ENCODE assay signal across 24 cellular contexts in genomic region chr3:160259589-160259988, GRCh38. TPM values are rescaled to one million over a fixed set of nuclear protein-coding genes. Genes with fewer than 3 reads are reported as not detected.
A peak's percentile ranks its signal among the peaks of the same experiment; 100 is the strongest.
DNase-seq lines count a peak whose midpoint lies in the region; ATAC-seq and TF ChIP-seq lines count a peak whose summit lies in the region.
"Had no signal": no experiment of that assay in that cellular context is flagged by ENCODE, and none has a peak within 500 bp of the region (broad histone marks: within the 10 kb centered on the region; RNA-seq: fewer than 3 reads in every experiment).

No MANE protein-coding gene starts in this region.

- no peak overlapping the region for H3K14ac ChIP-seq in IMR-90 (replicated peaks; ENCODE audit: low read depth, low read length)

- H2AFZ ChIP-seq in ACC112 (ENCODE audit: low read length, unreplicated experiment) (no peak overlapping the region), IMR-90 (replicated peaks; ENCODE audit: low read length, poor library complexity) (no peak overlapping the region), fibroblast of lung (ENCODE audit: low read length) (no peak overlapping the region), GM23248 (no peak overlapping the region)

- H4K8ac ChIP-seq in IMR-90 (ENCODE audit: low read depth in 2 of 2, low read length in 2 of 2) = no peak overlapping the region

- H4K5ac ChIP-seq in IMR-90 (ENCODE audit: low read depth, low read length) = no peak overlapping the region

- no peaks in the 10 kb centered on the region; the same call in 1 of the 2 replicates for H3F3A ChIP-seq in GM23248 (ENCODE audit: insufficient read depth)

- no CpG with 5 or more reads among the region's 1 CpG for WGBS in IMR-90 (ENCODE audit: extremely low coverage in 2 of 2, insufficient read length in 1 of 2), 2 experiments
- WGBS in GM23248 (ENCODE audit: low coverage in 1 of 2, low lambda C conversion rate in 2 of 2, missing lambda C conversion rate in 2 of 2), 2 experiments = 80 to 94% methylated on average over 1 of the region's 1 CpG

- no peak overlapping the region for H4K91ac ChIP-seq in IMR-90 (ENCODE audit: insufficient read depth, low read depth, low read length)

- dilution Hi-C loops in IMR-90 (cut with HindIII; ENCODE audit: low sequenced_read_pairs, unreplicated experiment) = no loop called here

- H3K9ac ChIP-seq in IMR-90 (ENCODE audit: low read depth, low read length) = no peak overlapping the region
- H3K9ac ChIP-seq in fibroblast of lung (ENCODE audit: insufficient read depth, low read length) = no peak overlapping the region
- no peak overlapping the region for H3K9ac ChIP-seq in GM23248
- H3K9ac ChIP-seq: KMS-11 had no signal

- H3K27ac ChIP-seq in ACC112 (ENCODE audit: low read depth, low read length) (no peak overlapping the region), IMR-90 (ENCODE audit: insufficient read depth, low read length) (no peak overlapping the region), fibroblast of lung (ENCODE audit: insufficient read depth, low read length) (no peak overlapping the region), GM23248 (no peak overlapping the region), Peyer's patch (no peak overlapping the region)
- H3K27ac ChIP-seq: KMS-11 had no signal

- H3K4me1 ChIP-seq in ACC112 (ENCODE audit: control insufficient read depth, insufficient read depth, low read length, unreplicated experiment) (peaks cover 12% of the 10 kb centered on the region), IMR-90 (ENCODE audit: control insufficient read depth, insufficient read depth, low read length) (no peaks in the 10 kb centered on the region), fibroblast of lung (ENCODE audit: control insufficient read depth, extremely low read depth, insufficient read depth, low read length) (no peaks in the 10 kb centered on the region), GM23248 (ENCODE audit: insufficient read depth) (no peaks in the 10 kb centered on the region), Peyer's patch (no peaks in the 10 kb centered on the region)
- H3K4me1 ChIP-seq: HAP-1 had no signal

- CTCF ChIA-PET in IMR-90 (lab: Yijun Ruan, JAX) = no interaction called here

- TF ChIP-seq POLR2A in IMR-90 (IDR thresholded peaks at IDR 0.05; ENCODE audit: low read depth, low read length) (no peak), Peyer's patch (IDR thresholded peaks at IDR 0.05) (no peak)

- TF ChIP-seq CTCF in IMR-90 (conservative IDR thresholded peaks at IDR 0.05; ENCODE audit: low read depth, low read length) (no peak), fibroblast of lung (conservative IDR thresholded peaks at IDR 0.05 in 1 of 2, IDR thresholded peaks at IDR 0.05 in 1 of 2; ENCODE audit: low read depth in 1 of 2, low read length in 2 of 2) (no peak), Peyer's patch (IDR thresholded peaks at IDR 0.05) (no peak)

- no peak overlapping the region for H2BK5ac ChIP-seq in IMR-90 (ENCODE audit: low read depth, low read length, poor library complexity, severe bottlenecking)

- H3K27me3 ChIP-seq in ACC112 (ENCODE audit: insufficient read depth, low read length) (no peaks in the 10 kb centered on the region), IMR-90 (ENCODE audit: control insufficient read depth, insufficient read depth, low read length) (no peaks in the 10 kb centered on the region), fibroblast of lung (ENCODE audit: control insufficient read depth, insufficient read depth, low read length) (no peaks in the 10 kb centered on the region), GM23248 (replicated peaks; ENCODE audit: insufficient read depth) (no peaks in the 10 kb centered on the region), Peyer's patch (no peaks in the 10 kb centered on the region)

- ATAC-seq in IMR-90 (ENCODE audit: low read depth) = peak; percentile 40; the same call in 1 of the 2 replicates
- ATAC-seq in left lobe of liver = peak; percentile 88

- H2BK120ac ChIP-seq in IMR-90 (ENCODE audit: low read depth, low read length) = no peak overlapping the region

- H3K4ac ChIP-seq in IMR-90 (ENCODE audit: low read depth, low read length) = no peak overlapping the region

- no peaks in the 10 kb centered on the region for H3K9me2 ChIP-seq in GM23248 (ENCODE audit: insufficient read depth)

- in situ Hi-C loops in IMR-90 (cut with MboI; ENCODE audit: low sequenced_read_pairs) (no loop called here), GM23248 (cut with MboI) (no loop called here)

- POLR2A ChIA-PET in IMR-90 (lab: Charles Lee; ENCODE audit: unreplicated experiment) = no interaction called here

- intact Hi-C loops in IMR-90 (cut with micrococcal nuclease) = no loop called here

- H4K20me1 ChIP-seq in IMR-90 (ENCODE audit: insufficient read depth, low read length) (no peaks in the 10 kb centered on the region), fibroblast of lung (ENCODE audit: control insufficient read depth, extremely low read depth, insufficient read depth, low read length) (no peaks in the 10 kb centered on the region), GM23248 (ENCODE audit: insufficient read depth) (no peaks in the 10 kb centered on the region)

- H3K36me3 ChIP-seq in ACC112 (ENCODE audit: insufficient read depth, low read length) (peaks cover 5% of the 10 kb centered on the region; the same call in 1 of the 2 replicates), IMR-90 (ENCODE audit: control insufficient read depth, insufficient read depth, low read length) (no peaks in the 10 kb centered on the region), fibroblast of lung (ENCODE audit: control insufficient read depth, insufficient read depth, low read length) (no peaks in the 10 kb centered on the region), GM23248 (ENCODE audit: low read depth) (peaks cover 6% of the 10 kb centered on the region; the same call in 1 of the 2 replicates), Peyer's patch (no peaks in the 10 kb centered on the region)
- H3K36me3 ChIP-seq: HAP-1 had no signal

- no peak overlapping the region for H2AK5ac ChIP-seq in IMR-90 (ENCODE audit: low read depth, low read length)

- H3K4me3 ChIP-seq in ACC112 (ENCODE audit: low read depth, low read length) = peak overlapping the region; percentile 78
- no peak overlapping the region for H3K4me3 ChIP-seq in IMR-90 (ENCODE audit: insufficient read depth, low read depth, low read length)
- H3K4me3 ChIP-seq in fibroblast of lung (replicated peaks in 1 of 4; ENCODE audit: control extremely low read depth in 1 of 4, insufficient read depth in 1 of 4, low read depth in 3 of 4, low read length in 4 of 4) = no peak overlapping the region
- no peak overlapping the region for H3K4me3 ChIP-seq in GM23248
- no peak overlapping the region for H3K4me3 ChIP-seq in Peyer's patch
- H3K4me3 ChIP-seq: HAP-1 had no signal

- H3K79me2 ChIP-seq in ACC112 (ENCODE audit: control insufficient read depth, insufficient read depth, low read length, unreplicated experiment) (no peaks in the 10 kb centered on the region), fibroblast of lung (ENCODE audit: control insufficient read depth, insufficient read depth, low read length) (no peaks in the 10 kb centered on the region), GM23248 (ENCODE audit: insufficient read depth) (no peaks in the 10 kb centered on the region)

- no peak overlapping the region for H3K18ac ChIP-seq in IMR-90 (ENCODE audit: low read depth, low read length)

- H3K79me1 ChIP-seq in IMR-90 (ENCODE audit: low read depth in 1 of 2, low read length in 2 of 2) = no peaks in the 10 kb centered on the region

- H2BK20ac ChIP-seq in IMR-90 (ENCODE audit: low read depth, low read length) = no peak overlapping the region

- H3K9me1 ChIP-seq in IMR-90 (ENCODE audit: insufficient read depth, low read length) = no peaks in the 10 kb centered on the region

- H3K23ac ChIP-seq in IMR-90 (ENCODE audit: low read depth, low read length) = no peak overlapping the region

- H3K9me3 ChIP-seq in IMR-90 (ENCODE audit: control insufficient read depth, insufficient read depth, low read length) = no peaks in the 10 kb centered on the region
- no peaks in the 10 kb centered on the region for H3K9me3 ChIP-seq in fibroblast of lung (ENCODE audit: control insufficient read depth, insufficient read depth, low read depth, low read length)
- H3K9me3 ChIP-seq in GM23248 (ENCODE audit: low read depth) = no peaks in the 10 kb centered on the region
- no peaks in the 10 kb centered on the region for H3K9me3 ChIP-seq in Peyer's patch
- H3K9me3 ChIP-seq: HAP-1 had no signal

- H2BK15ac ChIP-seq in IMR-90 (ENCODE audit: low read depth, low read length) = no peak overlapping the region

- no peak overlapping the region for H2AK9ac ChIP-seq in IMR-90 (replicated peaks; ENCODE audit: low read depth, low read length, poor library complexity)

- no peak for TF ChIP-seq RAD21 in IMR-90 (IDR thresholded peaks at IDR 0.05; ENCODE audit: low read length)

- no TSS peak for BruUV-seq in IMR-90 (replicated peaks; lab: Mats Ljungman, UMichigan)

- DNase-seq in IMR-90 (peak; percentile 6), fibroblast of lung (ENCODE audit: low read depth in 2 of 2) (peak; percentile 22 to 36), left lobe of liver (ENCODE audit: low spot score) (no peak), GM23248 (no peak), Peyer's patch (no peak), GM03348 (ENCODE audit: low spot score) (no peak), NCI-H748 (lab: John Stamatoyannopoulos, UW; ENCODE audit: unreplicated experiment) (no peak)
- DNase-seq: 8988T; C1 segment of cervical spinal cord; CD4-positive, alpha-beta memory T cell; COR-L47; EL; GDM1; GOT3; HFFc6; MM.1S; NCI-H2029; NCI-H446; NCI-H526 treated with DMSO at 0.1 percent for 48 hours; SHP77 treated with DMSO at 0.1 percent for 48 hours had no signal

- H3K56ac ChIP-seq in IMR-90 (ENCODE audit: extremely low read depth, insufficient read depth, low read length) = no peak overlapping the region

- H3K4me2 ChIP-seq in IMR-90 (ENCODE audit: low read depth, low read length) (no peak overlapping the region), fibroblast of lung (ENCODE audit: extremely low read depth, insufficient read depth, low read length) (no peak overlapping the region), GM23248 (ENCODE audit: unreplicated experiment) (no peak overlapping the region)
- H3K4me2 ChIP-seq: KMS-11 had no signal

TF ChIP-seq in IMR-90, 13 proteins besides CTCF, POLR2A, EP300 and RAD21 (continues in another document):
- no peak for TF ChIP-seq RCOR1 (IDR thresholded peaks at IDR 0.05; ENCODE audit: insufficient replicate concordance, low read length)
- no peak for TF ChIP-seq BHLHE40 (IDR thresholded peaks at IDR 0.05; ENCODE audit: low read depth, low read length)
- no peak for TF ChIP-seq FOS (IDR thresholded peaks at IDR 0.05; ENCODE audit: low read depth, low read length)

RNA-seq across cellular contexts. Expression of gene C3orf80, which starts 34.4 kb away (rescaled TPM):
- total RNA-seq in IMR-90 (2012; rRNA removed) = not detected in 2 replicates
- polyA plus RNA-seq in IMR-90 (2012; rRNA removed) = not detected in 2 replicates
- not detected in 2 replicates for polyA plus RNA-seq in IMR-90 (2012; cell fraction: cytosol; rRNA removed)
- not detected in 2 replicates for polyA plus RNA-seq in IMR-90 (2012; cell fraction: nucleus; rRNA removed; ENCODE audit: low replicate concordance)
- total RNA-seq in fibroblast of lung = 0.26 and 0.33 TPM in 2 replicates
- 0.02 and 0.08 TPM in 2 replicates for polyA plus RNA-seq in fibroblast of lung
- polyA plus RNA-seq in fibroblast of lung (2012) = 0.06 and 0.07 TPM in 2 replicates
- polyA minus RNA-seq in fibroblast of lung (ENCODE audit: low replicate concordance) = not detected in 2 replicates
- 0.10 TPM for total RNA-seq in left lobe of liver
- total RNA-seq in GM23248 (2014; rRNA removed; shearing (Covaris generic)) = 0.43 and 1.3 TPM in 2 replicates
- polyA plus RNA-seq in GM23248 (2016; fragmentation: Nextera tagmentation; extraction: Ambion mirVana) = 0.19 and 0.25 TPM in 2 replicates
- under 1 TPM in 2 of 4 donors, not detected in 2; 0.57 to 0.88 TPM for total RNA-seq in Peyer's patch
- total RNA-seq: CD4-positive, alpha-beta memory T cell had no signal
- polyA plus RNA-seq: CD4-positive, alpha-beta memory T cell; IgD-negative memory B cell had no signal

Comparison
In these comparisons a context has a peak if more than half of its experiments do, and no peak if none do; other contexts are left out.
1. DNase-seq: peak in IMR-90 (single experiment) and fibroblast of lung (2 of 2); none in left lobe of liver (single experiment), GM23248 (single experiment), Peyer's patch (0 of 3), GM03348 (single experiment) and NCI-H748 (single experiment).